ENCODE assay signal across 8 cellular contexts in the genomic region with DNA sequence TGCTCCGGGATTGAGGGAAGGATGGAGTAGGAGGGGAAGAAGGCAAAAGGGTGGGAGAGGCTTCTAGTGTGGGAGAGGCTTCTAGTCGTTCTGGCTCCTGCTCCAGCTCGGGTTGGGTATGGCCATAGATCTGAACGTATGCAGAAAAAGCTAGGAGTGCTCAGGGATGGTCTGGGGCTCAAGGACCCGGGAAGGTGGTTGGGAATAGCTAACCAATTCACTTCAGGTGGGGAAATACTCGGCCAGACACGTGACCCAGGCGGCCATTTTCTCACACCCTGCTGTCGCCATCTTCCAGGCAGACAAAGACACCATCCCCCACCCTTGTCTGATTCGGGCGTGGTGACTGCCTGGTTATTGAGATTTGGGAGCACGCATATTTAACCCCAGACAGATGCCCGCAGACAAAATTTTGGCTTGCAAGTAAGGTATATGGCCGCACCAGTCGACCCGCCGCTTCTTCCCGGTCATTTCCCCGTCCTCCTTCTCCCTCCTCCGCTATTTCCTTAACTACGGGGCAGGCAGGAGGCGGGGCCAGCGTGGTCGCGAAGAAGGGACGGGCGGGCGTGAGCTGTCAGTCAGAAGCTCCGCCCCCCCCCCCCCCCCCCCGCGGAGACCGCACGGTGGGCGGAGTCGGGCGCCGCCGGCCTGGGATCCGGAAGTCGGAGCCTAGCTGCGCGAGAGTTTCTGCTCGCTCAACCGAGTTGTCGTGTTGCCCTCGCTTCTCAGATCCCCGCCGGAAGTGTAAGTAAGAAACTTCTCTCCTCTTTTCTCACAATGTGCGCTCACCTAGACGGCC. TPM values are rescaled to one million over a fixed set of nuclear protein-coding genes. Genes with fewer than 3 reads are reported as not detected.
DNase-seq lines count a peak whose midpoint lies in the region; ATAC-seq and TF ChIP-seq lines count a peak whose summit lies in the region.

Gene GNL3L, plus strand, starts transcription at position 661 of the 799 bp plus-strand sequence. CDS start 2,348 bp downstream, outside the sequence.

- intact Hi-C loops in T-helper 1 cell treated with Interleukin-12 subunit alpha and Interleukin-12 subunit beta and Interleukin-4 antibody, amounts not matched to agents 30 ng/mL and 1 ng/mL, for 36 hours (cut with micrococcal nuclease), result loop anchor here (1.0 to 2.0 kb wide), 9 partner anchors 33 to 1189 kb away; partner anchors contain the start of genes FAM120C, FGD1, PHF8 and TSR2
- intact Hi-C loops in left ventricle myocardium inferior (cut with micrococcal nuclease) (no loop called here), prostate gland (cut with DNase I) (loop anchor here (5.0 to 10.0 kb wide), 2 partner anchors 32 to 105 kb away; partner anchors contain the start of gene FGD1)

- TF ChIP-seq CTCF in left ventricle myocardium inferior (IDR thresholded peaks at IDR 0.05; ENCODE audit: borderline replicate concordance) (no peak), prostate gland (IDR thresholded peaks at IDR 0.05) (no peak)

- peak within 1 kb of the TSS; percentile 93 for H3K27ac ChIP-seq in left ventricle myocardium inferior (replicated peaks)
- peak within 1 kb of the TSS; percentile 70 to 76 for H3K27ac ChIP-seq in prostate gland

- peak; percentile 47 for TF ChIP-seq POLR2A in GM15510 (IDR thresholded peaks at IDR 0.05; ENCODE audit: borderline replicate concordance, extremely low read depth, insufficient read length)
- TF ChIP-seq POLR2A in prostate gland (IDR thresholded peaks at IDR 0.05), result peak; percentile 42

- H3K36me3 ChIP-seq in left ventricle myocardium inferior, result no peaks in the 10 kb centered on the region
- H3K36me3 ChIP-seq in prostate gland, result no peaks in the 10 kb centered on the region

- H3K27me3 ChIP-seq in left ventricle myocardium inferior (ENCODE audit: low read depth) (no peaks in the 10 kb centered on the region), prostate gland (replicated peaks; ENCODE audit: insufficient read depth) (no peaks in the 10 kb centered on the region)

- H3K9me3 ChIP-seq in left ventricle myocardium inferior (replicated peaks) (no peaks in the 10 kb centered on the region), prostate gland (no peaks in the 10 kb centered on the region)

- DNase-seq in NCI-H1694 (lab: John Stamatoyannopoulos, UW) (peak; percentile 63), amniotic stem cell (lab: John Stamatoyannopoulos, UW) (peak; percentile 33), left ventricle myocardium inferior (peak; percentile 87), prostate gland (ENCODE audit: low spot score) (peak; percentile 79), ureter (ENCODE audit: low spot score) (peak; percentile 87)

- 4% methylated on average over 20 of the region's 50 CpGs for WGBS in prostate gland

- H3K4me1 ChIP-seq in left ventricle myocardium inferior (peaks cover 20% of the 10 kb centered on the region), prostate gland (replicated peaks) (no peaks in the 10 kb centered on the region)

- H3K4me3 ChIP-seq in left ventricle myocardium inferior (peak within 1 kb of the TSS; percentile 77), prostate gland (peak within 1 kb of the TSS; percentile 46 to 52)

- peak; percentile 71 for ATAC-seq in HG02884 (IDR thresholded peaks at IDR 0.05; ENCODE audit: unreplicated experiment)

RNA-seq across cellular contexts. Expression of gene GNL3L, which starts in this region (rescaled TPM):
- total RNA-seq in T-helper 1 cell treated with Interleukin-12 subunit alpha and Interleukin-12 subunit beta and Interleukin-4 antibody, amounts not matched to agents 30 ng/mL and 1 ng/mL, for 36 hours, result 54.5 and 55.1 TPM in 2 replicates
- total RNA-seq in left ventricle myocardium inferior (32.6 TPM), prostate gland (10 to 100 TPM; 30.4 to 34.2 TPM), ureter (56.7 TPM)

Comparison
In these comparisons a context has a peak if more than half of its experiments do, and no peak if none do; other contexts are left out.
1. Peak in every context shown above with its lines: DNase-seq, ATAC-seq, H3K4me3 ChIP-seq and H3K27ac ChIP-seq.
2. DNase-seq: peak in every context shown above with its lines; median percentile 87 in left ventricle myocardium inferior; 87 in ureter; 79 in prostate gland; 63 in NCI-H1694; 33 in amniotic stem cell.